ENCODE assay signal across 1 cellular context in genomic region chr21:37208741-37209225, GRCh38.
TF ChIP-seq lines count a peak whose summit lies in the region.

No MANE protein-coding gene starts in this region.

TF ChIP-seq in GM12878, 131 proteins besides CTCF, POLR2A, EP300 and RAD21 (continued from another document):
- no peak for TF ChIP-seq ATF3 (IDR thresholded peaks at IDR 0.05; ENCODE audit: borderline replicate concordance, extremely low read depth, low read depth, low read length)
- no peak for TF ChIP-seq ZBTB33 (IDR thresholded peaks at IDR 0.05)
- no peak for TF ChIP-seq HDAC2 (IDR thresholded peaks at IDR 0.05)
- no peak for TF ChIP-seq TARDBP (IDR thresholded peaks at IDR 0.05; ENCODE audit: borderline replicate concordance)
- TF ChIP-seq RFX5 (IDR thresholded peaks at IDR 0.05; ENCODE audit: low read depth, low read length) = no peak
- no peak for TF ChIP-seq NBN (IDR thresholded peaks at IDR 0.05)
- no peak for TF ChIP-seq ZNF207 (IDR thresholded peaks at IDR 0.05; ENCODE audit: borderline replicate concordance)
- TF ChIP-seq ZSCAN29 (IDR thresholded peaks at IDR 0.05) = no peak
- no peak for TF ChIP-seq TCF12 (IDR thresholded peaks at IDR 0.05; ENCODE audit: low read depth, low read length)
- no peak for TF ChIP-seq SIX5 (IDR thresholded peaks at IDR 0.05; ENCODE audit: low read depth, low read length, severe bottlenecking)
- TF ChIP-seq IRF5 (IDR thresholded peaks at IDR 0.05; ENCODE audit: borderline replicate concordance) = no peak
- TF ChIP-seq CREB1 (IDR thresholded peaks at IDR 0.05; ENCODE audit: low read depth) = peak; percentile 66; the same call in 1 of the 2 replicates
- no peak for TF ChIP-seq SRF (IDR thresholded peaks at IDR 0.05; ENCODE audit: low read depth in 2 of 2, low read length in 2 of 2)
- no peak for TF ChIP-seq ZBTB4 (CRISPR knock-in tag; IDR thresholded peaks at IDR 0.05)
- TF ChIP-seq USF2 (IDR thresholded peaks at IDR 0.05; ENCODE audit: borderline replicate concordance, low read depth, low read length) = no peak
- TF ChIP-seq NKRF (conservative IDR thresholded peaks at IDR 0.05) = no peak
- TF ChIP-seq BCL3 (IDR thresholded peaks at IDR 0.05; ENCODE audit: borderline replicate concordance, insufficient read depth, low read depth, low read length, poor library complexity, severe bottlenecking) = peak; percentile 17
TF ChIP-seq in GM12878: peak in this region for 12.
